ENCODE assay signal across 10 cellular contexts in the genomic region with DNA sequence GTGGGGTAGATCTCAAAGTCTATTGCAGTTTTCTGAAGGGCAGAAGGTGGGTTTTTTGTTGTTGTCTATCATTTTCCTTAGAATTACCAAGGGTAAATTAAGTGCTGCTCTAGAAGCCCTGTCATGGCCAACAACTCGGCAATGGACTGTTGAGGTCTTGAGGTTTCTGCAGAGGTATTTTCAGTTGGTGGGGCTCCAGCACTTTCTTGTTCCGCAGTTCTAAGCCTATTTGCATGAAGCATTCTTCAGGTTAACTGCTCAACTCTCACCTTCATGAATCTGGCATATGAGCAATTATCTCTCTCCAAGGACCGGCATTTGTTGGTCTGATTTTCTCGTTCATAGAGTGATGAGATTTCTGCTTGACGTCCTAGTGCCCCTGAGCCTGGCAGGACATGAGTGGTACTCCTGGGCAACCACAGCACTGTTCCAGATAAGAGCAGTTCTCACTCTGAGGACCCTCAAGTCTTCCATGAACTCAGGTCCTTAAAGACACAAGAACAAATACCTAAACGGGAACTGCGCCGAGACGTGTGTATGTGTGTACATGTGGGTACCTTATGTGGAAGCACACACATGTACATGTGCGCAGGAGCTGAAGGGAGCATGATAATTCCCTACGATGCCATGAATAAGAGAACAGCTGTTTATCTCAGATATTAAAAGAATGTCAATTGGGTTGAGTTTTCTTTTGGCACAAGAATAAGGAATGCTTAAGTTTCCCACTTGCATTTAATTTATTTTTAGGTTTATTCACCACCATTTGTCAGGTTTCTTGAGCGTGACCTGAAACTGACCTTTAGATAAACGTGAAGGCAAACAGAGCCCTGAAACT.
DNase-seq lines count a peak whose midpoint lies in the region; ATAC-seq, FAIRE-seq and TF ChIP-seq lines count a peak whose summit lies in the region.
"Had no signal": no experiment of that assay in that cellular context is flagged by ENCODE, and none has a peak within 500 bp of the region (broad histone marks: within the 10 kb centered on the region; RNA-seq: fewer than 3 reads in every experiment).

No MANE protein-coding gene starts in this region.

- H3K36me3 ChIP-seq in pancreas = no peaks in the 10 kb centered on the region
- H3K36me3 ChIP-seq in right lobe of liver = no peaks in the 10 kb centered on the region

- no peaks in the 10 kb centered on the region for H3K9me3 ChIP-seq in pancreas
- H3K9me3 ChIP-seq in right lobe of liver = no peaks in the 10 kb centered on the region

- H3K4me1 ChIP-seq in pancreas = peaks cover 20 to 33% (median 24%) of the 10 kb centered on the region in 3 donors
- H3K4me1 ChIP-seq in right lobe of liver = no peaks in the 10 kb centered on the region

- DNase-seq in LHCN-M2 (ENCODE audit: low read depth) = peak; percentile 66
- DNase-seq in pancreas = no peak
- no peak for DNase-seq in right lobe of liver
- DNase-seq in stimulated activated naive CD4-positive, alpha-beta T cell treated with Interleukin-2 at 50 U/mL for 16 hours (lab: John Stamatoyannopoulos, UW) = no peak
- no peak for DNase-seq in middle frontal gyrus (ENCODE audit: extremely low spot score, low spot score)
- no peak for DNase-seq in GF-D8 (lab: John Stamatoyannopoulos, UW)
- DNase-seq: activated CD4-positive, alpha-beta T cell treated with anti-CD3 and anti-CD28 coated beads, Interleukin-2, amount 50 U/mL, for 1 hour had no signal

- peak; percentile 68 for ATAC-seq in GM18868 (IDR thresholded peaks at IDR 0.05; ENCODE audit: unreplicated experiment)
- ATAC-seq in HG02623 (IDR thresholded peaks at IDR 0.05; ENCODE audit: unreplicated experiment) = peak; percentile 71
- ATAC-seq in pancreas = peak in 3 of 4 donors; percentile 13 to 24 (median 23)
- ATAC-seq in right lobe of liver = no peak

- intact Hi-C loops in pancreas (cut with DNase I) = no loop called here
- intact Hi-C loops in right lobe of liver (cut with DNase I) = no loop called here

- 23 to 32% methylated on average over 13 of the region's 13 CpGs for WGBS in pancreas, 2 donors
- 46% methylated on average over 6 of the region's 13 CpGs for WGBS in right lobe of liver (ENCODE audit: insufficient coverage, low coverage, low lambda C conversion rate, missing lambda C conversion rate)

- TF ChIP-seq CTCF in pancreas (IDR thresholded peaks at IDR 0.05) (no peak), right lobe of liver (IDR thresholded peaks at IDR 0.05) (no peak)

- H3K27ac ChIP-seq in pancreas (peak overlapping the region in 2 of 4 donors; percentile 33 to 51), right lobe of liver (no peak overlapping the region)

- peak overlapping the region in 2 of 4 donors; percentile 7 to 21 for H3K4me3 ChIP-seq in pancreas
- no peak overlapping the region for H3K4me3 ChIP-seq in right lobe of liver

- H3K27me3 ChIP-seq in pancreas = no peaks in the 10 kb centered on the region
- H3K27me3 ChIP-seq in right lobe of liver = no peaks in the 10 kb centered on the region

- no peak for TF ChIP-seq POLR2A in right lobe of liver (IDR thresholded peaks at IDR 0.05)

- no peak for FAIRE-seq in pancreas (lab: Jason Lieb, UNC)
- FAIRE-seq: colon had no signal

Comparison
In these comparisons a context has a peak if more than half of its experiments do, and no peak if none do; other contexts are left out.
1. ATAC-seq: peak in GM18868 (single experiment), HG02623 (single experiment) and pancreas (3 of 4); none in right lobe of liver (0 of 4).